Comparison of ENCODE assay signal across 8 cellular contexts in genomic region chr15:79923068-79923514, GRCh38. TPM values are rescaled to one million over a fixed set of nuclear protein-coding genes. Genes with fewer than 3 reads are reported as not detected.
DNase-seq lines count a peak whose midpoint lies in the region; FAIRE-seq and TF ChIP-seq lines count a peak whose summit lies in the region.

No MANE protein-coding gene starts in this region.

- H3K27me3 ChIP-seq in H7 (ENCODE audit: control insufficient read depth, insufficient read depth, low read length): no peaks in the 10 kb centered on the region

- H3K27ac ChIP-seq in VCaP: peak overlapping the region; percentile 100

- peak overlapping the region; percentile 97 for H3K4me3 Mint-ChIP-seq in MCF 10A (ENCODE audit: unreplicated experiment)

- no peaks in the 10 kb centered on the region for H3K27me3 Mint-ChIP-seq in MCF 10A (ENCODE audit: insufficient read depth, unreplicated experiment)

- H3K36me3 Mint-ChIP-seq in MCF 10A (ENCODE audit: insufficient read depth, unreplicated experiment): peaks cover 21% of the 10 kb centered on the region

- no TSS peak for BruUV-seq in MCF 10A (replicated peaks; lab: Mats Ljungman, UMichigan)

- peaks cover 8% of the 10 kb centered on the region for H3K4me1 Mint-ChIP-seq in MCF 10A (ENCODE audit: insufficient read depth, unreplicated experiment)

- FAIRE-seq in D721Med (lab: Jason Lieb, UNC): no peak

- POLR2A ChIA-PET in MCF 10A (lab: Yijun Ruan, JAX): interaction anchor here (0.6 to 3.0 kb wide), 29 partner anchors 9 to 1854 kb away, joined by 3 to 63 read pairs (median 5); partner anchors contain the start of genes MTHFS and ZFAND6

- CTCF ChIA-PET in MCF 10A (lab: Yijun Ruan, JAX): interaction anchor here (0.5 to 1.2 kb wide), 5 partner anchors 17 to 67 kb away, joined by 3 read pairs; no protein-coding TSS in a partner anchor

- TF ChIP-seq CTCF in GM12864 (IDR thresholded peaks at IDR 0.05; ENCODE audit: low read depth, low read length, missing control alignments): no peak
- no peak; the same call in 1 of the 2 replicates for TF ChIP-seq CTCF in VCaP (conservative IDR thresholded peaks at IDR 0.05)
- no peak for TF ChIP-seq CTCF in MCF 10A (IDR thresholded peaks at IDR 0.05; ENCODE audit: unreplicated experiment)
- no peak for TF ChIP-seq CTCF in D721Med (IDR thresholded peaks at IDR 0.05; ENCODE audit: insufficient read depth, missing control alignments)

- DNase-seq in GM12864 (ENCODE audit: low read depth) (no peak), H7 (peak; percentile 88), M059J (ENCODE audit: low read depth) (peak; percentile 63), MCF 10A (ENCODE audit: unreplicated experiment) (peak; percentile 53), iPS-NIHi7 (ENCODE audit: extremely low spot score) (peak; percentile 79), D721Med (ENCODE audit: insufficient read length, low spot score) (no peak)
- DNase-seq in stimulated activated CD4-positive, alpha-beta T cell treated with anti-CD3 and anti-CD28 coated beads, Interleukin-12 subunit alpha, Interleukin-12 subunit beta, amount 100 ng/mL, for 4 hours: peak; percentile 63

- intact Hi-C loops in MCF 10A (cut with micrococcal nuclease): loop anchor here (2.0 to 10.0 kb wide), 2 partner anchors 68 to 70 kb away; no protein-coding TSS in a partner anchor

- no peaks in the 10 kb centered on the region for H3K36me3 ChIP-seq in H7 (replicated peaks; ENCODE audit: control insufficient read depth, insufficient read depth, low read length)

- H3K4me3 ChIP-seq in GM12864 (ENCODE audit: low read depth, low read length): peak overlapping the region; percentile 89
- peak overlapping the region; percentile 99 for H3K4me3 ChIP-seq in H7 (ENCODE audit: insufficient read depth, low read depth, low read length)

- H3K9me3 Mint-ChIP-seq in MCF 10A (ENCODE audit: unreplicated experiment): peaks cover 17% of the 10 kb centered on the region

- peak overlapping the region; percentile 97 for H3K27ac Mint-ChIP-seq in MCF 10A (ENCODE audit: low read depth, unreplicated experiment)

RNA-seq across cellular contexts. Expression of gene MTHFS, which starts 26.3 kb away (rescaled TPM):
- total RNA-seq in H7 (2014; rRNA removed; shearing (Covaris generic)): 11.5 and 13.9 TPM in 2 replicates
- 88.5 and 113 TPM in 2 replicates for total RNA-seq in M059J (2014; rRNA removed; shearing (Covaris generic))
- 28.5 and 34.5 TPM in 2 replicates for total RNA-seq in MCF 10A (2022)

RNA-seq across cellular contexts. Expression of gene BCL2A1, which starts 47.9 kb away (rescaled TPM):
- total RNA-seq in H7 (2014; rRNA removed; shearing (Covaris generic)): not detected in 2 replicates
- total RNA-seq in M059J (2014; rRNA removed; shearing (Covaris generic)): 0.10 and 0.69 TPM in 2 replicates
- total RNA-seq in MCF 10A (2022): not detected in 2 replicates

Comparison
In these comparisons a context has a peak if more than half of its experiments do, and no peak if none do; other contexts are left out.
1. DNase-seq: peak in H7 (single experiment), M059J (single experiment), MCF 10A (single experiment), iPS-NIHi7 (single experiment) and stimulated activated CD4-positive, alpha-beta T cell treated with anti-CD3 and anti-CD28 coated beads, Interleukin-12 subunit alpha, Interleukin-12 subunit beta, amount 100 ng/mL, for 4 hours (single experiment); none in GM12864 (single experiment) and D721Med (single experiment).